1 cellular context compared by ENCODE assay signal in the genomic region with DNA sequence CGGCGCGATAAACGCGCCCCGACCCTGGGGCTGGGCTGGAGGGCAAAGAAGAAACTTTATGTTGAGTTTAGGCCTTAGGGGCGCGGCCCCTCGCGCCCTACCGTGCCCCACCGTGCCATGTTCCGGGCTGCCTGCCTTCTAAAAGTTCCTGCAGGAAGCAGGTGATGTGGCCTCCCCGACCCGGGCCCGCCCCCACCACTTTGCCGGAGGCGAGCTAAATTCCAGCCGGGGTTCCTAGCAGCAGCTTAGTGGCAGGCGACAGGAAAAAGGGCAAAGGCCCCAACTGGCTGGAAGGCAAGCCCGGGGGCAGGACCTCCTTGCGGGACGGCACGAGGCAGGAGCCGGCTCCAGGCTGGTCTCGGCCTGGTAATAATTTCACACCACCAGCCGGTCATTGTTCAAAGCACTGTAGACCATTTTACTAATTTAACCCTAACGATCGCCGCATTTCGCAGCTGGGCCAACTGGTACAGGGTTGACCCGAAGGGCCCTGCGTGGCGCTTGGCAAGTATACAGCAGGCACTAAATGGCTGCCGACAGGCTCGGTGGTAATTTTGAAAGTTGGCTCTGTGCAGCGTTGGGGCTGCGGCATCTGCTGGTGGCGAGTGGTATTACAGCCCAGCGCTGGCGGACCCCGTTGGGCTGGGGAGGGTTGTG.
TF ChIP-seq lines count a peak whose summit lies in the region.

No MANE protein-coding gene starts in this region.

TF ChIP-seq in HepG2, 621 proteins besides CTCF, POLR2A, EP300 and RAD21 (continued from another document and continues in another):
- TF ChIP-seq, protein P1, sequence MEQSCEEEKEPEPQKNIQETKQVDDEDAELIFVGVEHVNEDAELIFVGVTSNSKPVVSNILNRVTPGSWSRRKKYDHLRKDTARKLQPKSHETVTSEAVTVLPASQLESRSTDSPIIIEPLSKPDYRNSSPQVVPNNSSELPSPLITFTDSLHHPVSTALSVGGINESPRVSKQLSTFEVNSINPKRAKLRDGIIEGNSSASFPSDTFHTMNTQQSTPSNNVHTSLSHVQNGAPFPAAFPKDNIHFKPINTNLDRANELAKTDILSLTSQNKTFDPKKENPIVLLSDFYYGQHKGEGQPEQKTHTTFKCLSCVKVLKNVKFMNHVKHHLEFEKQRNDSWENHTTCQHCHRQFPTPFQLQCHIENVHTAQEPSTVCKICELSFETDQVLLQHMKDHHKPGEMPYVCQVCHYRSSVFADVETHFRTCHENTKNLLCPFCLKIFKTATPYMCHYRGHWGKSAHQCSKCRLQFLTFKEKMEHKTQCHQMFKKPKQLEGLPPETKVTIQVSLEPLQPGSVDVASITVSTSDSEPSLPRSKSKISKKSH (CRISPR knock-in tag; IDR thresholded peaks at IDR 0.05; ENCODE audit: borderline replicate concordance) = 0 out of 2 replicates have a peak, but pooled peaks have one; percentile 65
- 0 out of 2 replicates have a peak, but pooled peaks have one; percentile 16 for TF ChIP-seq SPEN (CRISPR knock-in tag; IDR thresholded peaks at IDR 0.05; ENCODE audit: low read depth)
- TF ChIP-seq, protein P2, sequence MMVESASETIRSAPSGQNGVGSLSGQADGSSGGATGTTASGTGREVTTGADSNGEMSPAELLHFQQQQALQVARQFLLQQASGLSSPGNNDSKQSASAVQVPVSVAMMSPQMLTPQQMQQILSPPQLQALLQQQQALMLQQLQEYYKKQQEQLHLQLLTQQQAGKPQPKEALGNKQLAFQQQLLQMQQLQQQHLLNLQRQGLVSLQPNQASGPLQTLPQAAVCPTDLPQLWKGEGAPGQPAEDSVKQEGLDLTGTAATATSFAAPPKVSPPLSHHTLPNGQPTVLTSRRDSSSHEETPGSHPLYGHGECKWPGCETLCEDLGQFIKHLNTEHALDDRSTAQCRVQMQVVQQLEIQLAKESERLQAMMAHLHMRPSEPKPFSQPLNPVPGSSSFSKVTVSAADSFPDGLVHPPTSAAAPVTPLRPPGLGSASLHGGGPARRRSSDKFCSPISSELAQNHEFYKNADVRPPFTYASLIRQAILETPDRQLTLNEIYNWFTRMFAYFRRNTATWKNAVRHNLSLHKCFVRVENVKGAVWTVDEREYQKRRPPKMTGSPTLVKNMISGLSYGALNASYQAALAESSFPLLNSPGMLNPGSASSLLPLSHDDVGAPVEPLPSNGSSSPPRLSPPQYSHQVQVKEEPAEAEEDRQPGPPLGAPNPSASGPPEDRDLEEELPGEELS (CRISPR knock-in tag; IDR thresholded peaks at IDR 0.05) = no peak
- no peak for TF ChIP-seq CBFB (CRISPR knock-in tag; IDR thresholded peaks at IDR 0.05)
- TF ChIP-seq ARHGAP35 (CRISPR knock-in tag; IDR thresholded peaks at IDR 0.05; ENCODE audit: borderline replicate concordance) = no peak; the same call in 1 of the 2 replicates
- no peak for TF ChIP-seq CC2D1A (CRISPR knock-in tag; IDR thresholded peaks at IDR 0.05)
- TF ChIP-seq, protein P3, sequence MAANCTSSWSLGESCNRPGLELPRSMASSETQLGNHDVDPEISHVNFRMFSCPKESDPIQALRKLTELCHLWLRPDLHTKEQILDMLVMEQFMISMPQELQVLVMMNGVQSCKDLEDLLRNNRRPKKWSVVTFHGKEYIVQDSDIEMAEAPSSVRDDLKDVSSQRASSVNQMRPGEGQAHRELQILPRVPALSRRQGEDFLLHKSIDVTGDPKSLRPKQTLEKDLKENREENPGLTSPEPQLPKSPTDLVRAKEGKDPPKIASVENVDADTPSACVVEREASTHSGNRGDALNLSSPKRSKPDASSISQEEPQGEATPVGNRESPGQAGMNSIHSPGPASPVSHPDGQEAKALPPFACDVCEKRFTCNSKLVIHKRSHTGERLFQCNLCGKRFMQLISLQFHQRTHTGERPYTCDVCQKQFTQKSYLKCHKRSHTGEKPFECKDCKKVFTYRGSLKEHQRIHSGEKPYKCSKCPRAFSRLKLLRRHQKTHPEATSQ (CRISPR knock-in tag; IDR thresholded peaks at IDR 0.05; ENCODE audit: borderline replicate concordance) = peak; percentile 76; the same call in 1 of the 2 replicates
- TF ChIP-seq ZFX (CRISPR knock-in tag; IDR thresholded peaks at IDR 0.05; ENCODE audit: low read depth) = peak; percentile 86
- TF ChIP-seq, protein P4, sequence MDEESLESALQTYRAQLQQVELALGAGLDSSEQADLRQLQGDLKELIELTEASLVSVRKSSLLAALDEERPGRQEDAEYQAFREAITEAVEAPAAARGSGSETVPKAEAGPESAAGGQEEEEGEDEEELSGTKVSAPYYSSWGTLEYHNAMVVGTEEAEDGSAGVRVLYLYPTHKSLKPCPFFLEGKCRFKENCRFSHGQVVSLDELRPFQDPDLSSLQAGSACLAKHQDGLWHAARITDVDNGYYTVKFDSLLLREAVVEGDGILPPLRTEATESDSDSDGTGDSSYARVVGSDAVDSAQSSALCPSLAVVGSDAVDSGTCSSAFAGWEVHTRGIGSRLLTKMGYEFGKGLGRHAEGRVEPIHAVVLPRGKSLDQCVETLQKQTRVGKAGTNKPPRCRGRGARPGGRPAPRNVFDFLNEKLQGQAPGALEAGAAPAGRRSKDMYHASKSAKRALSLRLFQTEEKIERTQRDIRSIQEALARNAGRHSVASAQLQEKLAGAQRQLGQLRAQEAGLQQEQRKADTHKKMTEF (CRISPR knock-in tag; IDR thresholded peaks at IDR 0.05) = peak; percentile 62
- no peak for TF ChIP-seq ZNF326 (CRISPR knock-in tag; IDR thresholded peaks at IDR 0.05; ENCODE audit: borderline replicate concordance)
- no peak for TF ChIP-seq KLF15 (CRISPR knock-in tag; IDR thresholded peaks at IDR 0.05; ENCODE audit: borderline replicate concordance)
- TF ChIP-seq, protein P5, sequence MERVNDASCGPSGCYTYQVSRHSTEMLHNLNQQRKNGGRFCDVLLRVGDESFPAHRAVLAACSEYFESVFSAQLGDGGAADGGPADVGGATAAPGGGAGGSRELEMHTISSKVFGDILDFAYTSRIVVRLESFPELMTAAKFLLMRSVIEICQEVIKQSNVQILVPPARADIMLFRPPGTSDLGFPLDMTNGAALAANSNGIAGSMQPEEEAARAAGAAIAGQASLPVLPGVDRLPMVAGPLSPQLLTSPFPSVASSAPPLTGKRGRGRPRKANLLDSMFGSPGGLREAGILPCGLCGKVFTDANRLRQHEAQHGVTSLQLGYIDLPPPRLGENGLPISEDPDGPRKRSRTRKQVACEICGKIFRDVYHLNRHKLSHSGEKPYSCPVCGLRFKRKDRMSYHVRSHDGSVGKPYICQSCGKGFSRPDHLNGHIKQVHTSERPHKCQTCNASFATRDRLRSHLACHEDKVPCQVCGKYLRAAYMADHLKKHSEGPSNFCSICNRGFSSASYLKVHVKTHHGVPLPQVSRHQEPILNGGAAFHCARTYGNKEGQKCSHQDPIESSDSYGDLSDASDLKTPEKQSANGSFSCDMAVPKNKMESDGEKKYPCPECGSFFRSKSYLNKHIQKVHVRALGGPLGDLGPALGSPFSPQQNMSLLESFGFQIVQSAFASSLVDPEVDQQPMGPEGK (CRISPR knock-in tag; IDR thresholded peaks at IDR 0.05) = no peak
- 0 out of 2 replicates have a peak, but pooled peaks have one; percentile 11 for TF ChIP-seq SP2 (CRISPR knock-in tag; IDR thresholded peaks at IDR 0.05)
- no peak; the same call in 1 of the 2 replicates for TF ChIP-seq KMT2A (CRISPR knock-in tag; IDR thresholded peaks at IDR 0.05)
- TF ChIP-seq, protein P6, sequence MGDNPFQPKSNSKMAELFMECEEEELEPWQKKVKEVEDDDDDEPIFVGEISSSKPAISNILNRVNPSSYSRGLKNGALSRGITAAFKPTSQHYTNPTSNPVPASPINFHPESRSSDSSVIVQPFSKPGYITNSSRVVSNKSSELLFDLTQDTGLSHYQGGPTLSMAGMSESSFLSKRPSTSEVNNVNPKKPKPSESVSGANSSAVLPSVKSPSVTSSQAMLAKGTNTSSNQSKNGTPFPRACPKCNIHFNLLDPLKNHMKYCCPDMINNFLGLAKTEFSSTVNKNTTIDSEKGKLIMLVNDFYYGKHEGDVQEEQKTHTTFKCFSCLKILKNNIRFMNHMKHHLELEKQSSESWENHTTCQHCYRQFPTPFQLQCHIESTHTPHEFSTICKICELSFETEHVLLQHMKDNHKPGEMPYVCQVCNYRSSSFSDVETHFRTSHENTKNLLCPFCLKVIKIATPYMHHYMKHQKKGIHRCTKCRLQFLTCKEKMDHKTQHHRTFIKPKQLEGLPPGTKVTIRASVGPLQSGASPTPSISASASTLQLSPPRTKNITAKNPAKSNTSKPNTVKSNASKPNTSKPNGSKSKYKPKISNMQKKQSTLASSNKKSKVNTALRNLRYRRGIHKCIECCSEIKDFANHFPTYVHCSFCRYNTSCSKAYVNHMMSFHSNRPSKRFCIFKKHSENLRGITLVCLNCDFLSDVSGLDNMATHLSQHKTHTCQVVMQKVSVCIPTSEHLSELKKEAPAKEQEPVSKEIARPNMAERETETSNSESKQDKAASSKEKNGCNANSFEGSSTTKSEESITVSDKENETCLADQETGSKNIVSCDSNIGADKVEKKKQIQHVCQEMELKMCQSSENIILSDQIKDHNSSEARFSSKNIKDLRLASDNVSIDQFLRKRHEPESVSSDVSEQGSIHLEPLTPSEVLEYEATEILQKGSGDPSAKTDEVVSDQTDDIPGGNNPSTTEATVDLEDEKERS (CRISPR knock-in tag; IDR thresholded peaks at IDR 0.05) = 0 out of 2 replicates have a peak, but pooled peaks have one; percentile 53
- 0 out of 2 replicates have a peak, but pooled peaks have one; percentile 12 for TF ChIP-seq ZNF709 (CRISPR knock-in tag; IDR thresholded peaks at IDR 0.05)
- no peak for TF ChIP-seq ZNF546 (CRISPR knock-in tag; conservative IDR thresholded peaks at IDR 0.05)
- TF ChIP-seq RXRA (CRISPR knock-in tag; IDR thresholded peaks at IDR 0.05) = peak; percentile 25; the same call in 1 of the 2 replicates
- 0 out of 2 replicates have a peak, but pooled peaks have one; percentile 10 for TF ChIP-seq PCBP1 (IDR thresholded peaks at IDR 0.05; ENCODE audit: borderline replicate concordance, low read depth, low read length)
- TF ChIP-seq, protein P7, sequence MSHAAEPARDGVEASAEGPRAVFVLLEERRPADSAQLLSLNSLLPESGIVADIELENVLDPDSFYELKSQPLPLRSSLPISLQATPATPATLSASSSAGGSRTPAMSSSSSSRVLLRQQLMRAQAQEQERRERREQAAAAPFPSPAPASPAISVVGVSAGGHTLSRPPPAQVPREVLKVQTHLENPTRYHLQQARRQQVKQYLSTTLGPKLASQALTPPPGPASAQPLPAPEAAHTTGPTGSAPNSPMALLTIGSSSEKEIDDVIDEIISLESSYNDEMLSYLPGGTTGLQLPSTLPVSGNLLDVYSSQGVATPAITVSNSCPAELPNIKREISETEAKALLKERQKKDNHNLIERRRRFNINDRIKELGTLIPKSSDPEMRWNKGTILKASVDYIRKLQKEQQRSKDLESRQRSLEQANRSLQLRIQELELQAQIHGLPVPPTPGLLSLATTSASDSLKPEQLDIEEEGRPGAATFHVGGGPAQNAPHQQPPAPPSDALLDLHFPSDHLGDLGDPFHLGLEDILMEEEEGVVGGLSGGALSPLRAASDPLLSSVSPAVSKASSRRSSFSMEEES (CRISPR knock-in tag; IDR thresholded peaks at IDR 0.05) = no peak; the same call in 1 of the 2 replicates
- TF ChIP-seq, protein P8, sequence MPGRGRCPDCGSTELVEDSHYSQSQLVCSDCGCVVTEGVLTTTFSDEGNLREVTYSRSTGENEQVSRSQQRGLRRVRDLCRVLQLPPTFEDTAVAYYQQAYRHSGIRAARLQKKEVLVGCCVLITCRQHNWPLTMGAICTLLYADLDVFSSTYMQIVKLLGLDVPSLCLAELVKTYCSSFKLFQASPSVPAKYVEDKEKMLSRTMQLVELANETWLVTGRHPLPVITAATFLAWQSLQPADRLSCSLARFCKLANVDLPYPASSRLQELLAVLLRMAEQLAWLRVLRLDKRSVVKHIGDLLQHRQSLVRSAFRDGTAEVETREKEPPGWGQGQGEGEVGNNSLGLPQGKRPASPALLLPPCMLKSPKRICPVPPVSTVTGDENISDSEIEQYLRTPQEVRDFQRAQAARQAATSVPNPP (CRISPR knock-in tag; IDR thresholded peaks at IDR 0.05) = peak; percentile 77; the same call in 1 of the 2 replicates
- peak; percentile 54; the same call in 1 of the 2 replicates for TF ChIP-seq GABPB1 (CRISPR knock-in tag; IDR thresholded peaks at IDR 0.05)
- no peak for TF ChIP-seq MTA3 (CRISPR knock-in tag; IDR thresholded peaks at IDR 0.05)
- TF ChIP-seq, protein P9, sequence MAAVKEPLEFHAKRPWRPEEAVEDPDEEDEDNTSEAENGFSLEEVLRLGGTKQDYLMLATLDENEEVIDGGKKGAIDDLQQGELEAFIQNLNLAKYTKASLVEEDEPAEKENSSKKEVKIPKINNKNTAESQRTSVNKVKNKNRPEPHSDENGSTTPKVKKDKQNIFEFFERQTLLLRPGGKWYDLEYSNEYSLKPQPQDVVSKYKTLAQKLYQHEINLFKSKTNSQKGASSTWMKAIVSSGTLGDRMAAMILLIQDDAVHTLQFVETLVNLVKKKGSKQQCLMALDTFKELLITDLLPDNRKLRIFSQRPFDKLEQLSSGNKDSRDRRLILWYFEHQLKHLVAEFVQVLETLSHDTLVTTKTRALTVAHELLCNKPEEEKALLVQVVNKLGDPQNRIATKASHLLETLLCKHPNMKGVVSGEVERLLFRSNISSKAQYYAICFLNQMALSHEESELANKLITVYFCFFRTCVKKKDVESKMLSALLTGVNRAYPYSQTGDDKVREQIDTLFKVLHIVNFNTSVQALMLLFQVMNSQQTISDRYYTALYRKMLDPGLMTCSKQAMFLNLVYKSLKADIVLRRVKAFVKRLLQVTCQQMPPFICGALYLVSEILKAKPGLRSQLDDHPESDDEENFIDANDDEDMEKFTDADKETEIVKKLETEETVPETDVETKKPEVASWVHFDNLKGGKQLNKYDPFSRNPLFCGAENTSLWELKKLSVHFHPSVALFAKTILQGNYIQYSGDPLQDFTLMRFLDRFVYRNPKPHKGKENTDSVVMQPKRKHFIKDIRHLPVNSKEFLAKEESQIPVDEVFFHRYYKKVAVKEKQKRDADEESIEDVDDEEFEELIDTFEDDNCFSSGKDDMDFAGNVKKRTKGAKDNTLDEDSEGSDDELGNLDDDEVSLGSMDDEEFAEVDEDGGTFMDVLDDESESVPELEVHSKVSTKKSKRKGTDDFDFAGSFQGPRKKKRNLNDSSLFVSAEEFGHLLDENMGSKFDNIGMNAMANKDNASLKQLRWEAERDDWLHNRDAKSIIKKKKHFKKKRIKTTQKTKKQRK (IDR thresholded peaks at IDR 0.05; ENCODE audit: low read length) = no peak
- TF ChIP-seq SRSF1 (optimal IDR thresholded peaks at IDR 0.05; ENCODE audit: low read depth, low read length) = peak; percentile 56
- TF ChIP-seq RARA (CRISPR knock-in tag; IDR thresholded peaks at IDR 0.05) = no peak
- TF ChIP-seq, protein P10, sequence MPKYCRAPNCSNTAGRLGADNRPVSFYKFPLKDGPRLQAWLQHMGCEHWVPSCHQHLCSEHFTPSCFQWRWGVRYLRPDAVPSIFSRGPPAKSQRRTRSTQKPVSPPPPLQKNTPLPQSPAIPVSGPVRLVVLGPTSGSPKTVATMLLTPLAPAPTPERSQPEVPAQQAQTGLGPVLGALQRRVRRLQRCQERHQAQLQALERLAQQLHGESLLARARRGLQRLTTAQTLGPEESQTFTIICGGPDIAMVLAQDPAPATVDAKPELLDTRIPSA (CRISPR knock-in tag; IDR thresholded peaks at IDR 0.05; ENCODE audit: borderline replicate concordance) = no peak
- no peak for TF ChIP-seq ZNF34 (CRISPR knock-in tag; IDR thresholded peaks at IDR 0.05; ENCODE audit: borderline replicate concordance)
- peak; percentile 70 for TF ChIP-seq ZNF883 (CRISPR knock-in tag; IDR thresholded peaks at IDR 0.05; ENCODE audit: not compliant biosample characterization)
